In genomic region chr15:48330045-48330840, GRCh38 we compare ENCODE assay signal across 8 cellular contexts. TPM values are rescaled to one million over a fixed set of nuclear protein-coding genes. Genes with fewer than 3 reads are reported as not detected.
DNase-seq lines count a peak whose midpoint lies in the region; ATAC-seq, FAIRE-seq and TF ChIP-seq lines count a peak whose summit lies in the region.

No MANE protein-coding gene starts in this region.

- H2AFZ ChIP-seq in SK-N-SH (ENCODE audit: low read depth), result peak overlapping the region; percentile 64
- H2AFZ ChIP-seq in fibroblast of lung (ENCODE audit: low read length), result peak overlapping the region; percentile 93

- H3K27me3 ChIP-seq in SK-N-SH (ENCODE audit: insufficient read depth) (no peaks in the 10 kb centered on the region), fibroblast of lung (ENCODE audit: control insufficient read depth, insufficient read depth, low read length) (no peaks in the 10 kb centered on the region), prostate gland (replicated peaks; ENCODE audit: insufficient read depth) (no peaks in the 10 kb centered on the region)

- peak overlapping the region; percentile 86 to 94 for H3K27ac ChIP-seq in SK-N-SH (ENCODE audit: low read depth in 2 of 2, low read length in 1 of 2)
- H3K27ac ChIP-seq in fibroblast of lung (ENCODE audit: insufficient read depth, low read length), result peak overlapping the region; percentile 95
- peak overlapping the region; percentile 95 to 97 for H3K27ac ChIP-seq in prostate gland

- peaks cover 10% of the 10 kb centered on the region for H3F3A ChIP-seq in SK-N-SH (replicated peaks; ENCODE audit: insufficient read depth)

- POLR2A ChIA-PET in SK-N-SH (lab: Yijun Ruan, JAX), result no interaction called here

- H3K4me3 ChIP-seq in SK-N-SH (ENCODE audit: low read depth in 2 of 2, low read length in 1 of 2) (peak overlapping the region; percentile 77 to 95), fibroblast of lung (replicated peaks in 1 of 4; ENCODE audit: control extremely low read depth in 1 of 4, insufficient read depth in 1 of 4, low read depth in 3 of 4, low read length in 4 of 4) (peak overlapping the region; percentile 70 to 95 (median 84)), prostate gland (peak overlapping the region; percentile 69 to 73)

- H3K9me3 ChIP-seq in SK-N-SH, result no peaks in the 10 kb centered on the region
- H3K9me3 ChIP-seq in fibroblast of lung (ENCODE audit: control insufficient read depth, insufficient read depth, low read depth, low read length), result no peaks in the 10 kb centered on the region
- H3K9me3 ChIP-seq in prostate gland, result no peaks in the 10 kb centered on the region

- H4K20me1 ChIP-seq in SK-N-SH (ENCODE audit: insufficient read depth) (peaks cover 7% of the 10 kb centered on the region; the same call in 1 of the 2 replicates), fibroblast of lung (ENCODE audit: control insufficient read depth, extremely low read depth, insufficient read depth, low read length) (no peaks in the 10 kb centered on the region)

- H3K4me2 ChIP-seq in SK-N-SH (peak overlapping the region; percentile 99), fibroblast of lung (ENCODE audit: extremely low read depth, insufficient read depth, low read length) (peak overlapping the region; percentile 53)

- no peak for TF ChIP-seq EP300 in SK-N-SH (IDR thresholded peaks at IDR 0.05; ENCODE audit: borderline replicate concordance in 1 of 2, low read depth in 1 of 2, low read length in 1 of 2)

- peaks cover 16 to 23% of the 10 kb centered on the region in 2 experiments for H3K36me3 ChIP-seq in SK-N-SH (replicated peaks in 1 of 2; ENCODE audit: control insufficient read depth in 1 of 2, insufficient read depth in 2 of 2, low read length in 1 of 2)
- peaks cover 5% of the 10 kb centered on the region for H3K36me3 ChIP-seq in fibroblast of lung (ENCODE audit: control insufficient read depth, insufficient read depth, low read length)
- H3K36me3 ChIP-seq in prostate gland, result no peaks in the 10 kb centered on the region

- no peaks in the 10 kb centered on the region for H3K9me2 ChIP-seq in SK-N-SH

- DNase-seq in GM19239 (ENCODE audit: insufficient read length, low spot score) (no peak), SK-N-SH (no peak), fibroblast of lung (ENCODE audit: low read depth in 2 of 2) (peak; percentile 19 to 45), prostate gland (ENCODE audit: low spot score) (no peak), AML-193 (lab: John Stamatoyannopoulos, UW) (no peak), cerebellar nuclear complex (lab: John Stamatoyannopoulos, UW) (no peak), OCI-M2 (lab: John Stamatoyannopoulos, UW; ENCODE audit: unreplicated experiment) (no peak)

- H3K4me1 ChIP-seq in SK-N-SH (ENCODE audit: control insufficient read depth in 1 of 2, insufficient read depth in 2 of 2, low read depth in 1 of 2, low read length in 1 of 2) (peaks cover 7 to 17% of the 10 kb centered on the region in 2 experiments; a peak in 3 of 4 replicates), fibroblast of lung (ENCODE audit: control insufficient read depth, extremely low read depth, insufficient read depth, low read length) (peaks cover 7% of the 10 kb centered on the region), prostate gland (replicated peaks) (no peaks in the 10 kb centered on the region)

- H3K9ac ChIP-seq in SK-N-SH (peak overlapping the region; percentile 92), fibroblast of lung (ENCODE audit: insufficient read depth, low read length) (peak overlapping the region; percentile 95)

- no peak for TF ChIP-seq POLR2A in prostate gland (IDR thresholded peaks at IDR 0.05)

- no peak for TF ChIP-seq CTCF in SK-N-SH (IDR thresholded peaks at IDR 0.05)
- no peak for TF ChIP-seq CTCF in fibroblast of lung (conservative IDR thresholded peaks at IDR 0.05 in 1 of 2, IDR thresholded peaks at IDR 0.05 in 1 of 2; ENCODE audit: low read depth in 1 of 2, low read length in 2 of 2)
- TF ChIP-seq CTCF in prostate gland (IDR thresholded peaks at IDR 0.05), result no peak

- CTCF ChIA-PET in SK-N-SH (lab: Yijun Ruan, JAX), result interaction anchor here (0.8 to 0.9 kb wide), 2 partner anchors 29 to 190 kb away, joined by 3 to 4 read pairs; no protein-coding TSS in a partner anchor

- TF ChIP-seq RAD21 in SK-N-SH (IDR thresholded peaks at IDR 0.05; ENCODE audit: low read length), result no peak

- intact Hi-C loops in prostate gland (cut with DNase I), result no loop called here

- FAIRE-seq in GM19239 (lab: Jason Lieb, UNC), result peak; percentile 47

- H3K79me2 ChIP-seq in SK-N-SH (ENCODE audit: insufficient read depth) (peaks cover 35% of the 10 kb centered on the region), fibroblast of lung (ENCODE audit: control insufficient read depth, insufficient read depth, low read length) (peaks cover 14% of the 10 kb centered on the region)

- ATAC-seq in GM21515 (IDR thresholded peaks at IDR 0.05; ENCODE audit: unreplicated experiment), result no peak

- 15% methylated on average over 12 of the region's 12 CpGs for WGBS in SK-N-SH (ENCODE audit: low lambda C conversion rate)
- WGBS in prostate gland, result 12% methylated on average over 12 of the region's 12 CpGs

TF ChIP-seq in SK-N-SH, 30 proteins besides CTCF, POLR2A, EP300 and RAD21 (continues in another document):
- TF ChIP-seq GATA2 (CRISPR knock-in tag; IDR thresholded peaks at IDR 0.05), result no peak
- no peak for TF ChIP-seq FOXJ3 (CRISPR knock-in tag; IDR thresholded peaks at IDR 0.05)
- no peak for TF ChIP-seq USF2 (IDR thresholded peaks at IDR 0.05; ENCODE audit: borderline replicate concordance, low read depth, low read length)
- no peak for TF ChIP-seq MAX (IDR thresholded peaks at IDR 0.05; ENCODE audit: low read depth)
- no peak for TF ChIP-seq NRF1 (IDR thresholded peaks at IDR 0.05; ENCODE audit: low read depth, low read length)
- TF ChIP-seq NFIC (IDR thresholded peaks at IDR 0.05; ENCODE audit: borderline replicate concordance), result no peak
- TF ChIP-seq TCF12 (IDR thresholded peaks at IDR 0.05), result no peak
- no peak for TF ChIP-seq SMC3 (IDR thresholded peaks at IDR 0.05; ENCODE audit: low read depth, low read length)
- TF ChIP-seq MXI1 (IDR thresholded peaks at IDR 0.05; ENCODE audit: low read depth, low read length), result no peak
- TF ChIP-seq TAF1 (IDR thresholded peaks at IDR 0.05; ENCODE audit: borderline replicate concordance, low read depth, low read length), result no peak
- TF ChIP-seq IRF3 (IDR thresholded peaks at IDR 0.05; ENCODE audit: low read depth, low read length), result no peak
- no peak for TF ChIP-seq REST (IDR thresholded peaks at IDR 0.05; ENCODE audit: low read depth, low read length)
- TF ChIP-seq FOXM1 (IDR thresholded peaks at IDR 0.05; ENCODE audit: low read depth), result no peak
- no peak for TF ChIP-seq RCOR1 (IDR thresholded peaks at IDR 0.05; ENCODE audit: low read length)

RNA-seq across cellular contexts. Expression of gene DUT, which starts 1.0 kb away (rescaled TPM):
- 67.1 and 79.3 TPM in 2 replicates for polyA plus RNA-seq in SK-N-SH (2012; rRNA removed)
- 84.7 and 92.5 TPM in 2 replicates for polyA plus RNA-seq in SK-N-SH (2012; cell fraction: cytosol; rRNA removed)
- polyA plus RNA-seq in SK-N-SH (2012; cell fraction: nucleus; rRNA removed), result 152 and 251 TPM in 2 replicates
- total RNA-seq in fibroblast of lung, result 41.6 and 47.6 TPM in 2 replicates
- polyA plus RNA-seq in fibroblast of lung, result 52.9 and 78.8 TPM in 2 replicates
- 68.1 and 110 TPM in 2 replicates for polyA plus RNA-seq in fibroblast of lung (2012)
- 1.9 and 4.6 TPM in 2 replicates for polyA minus RNA-seq in fibroblast of lung (ENCODE audit: low replicate concordance)
- 100 to 1,000 TPM in 1 of 2 donors, 10 to 100 TPM in 1; 87.0 to 104 TPM for total RNA-seq in prostate gland

Comparison
In these comparisons a context has a peak if more than half of its experiments do, and no peak if none do; other contexts are left out.
1. DNase-seq: peak in fibroblast of lung (2 of 2); none in GM19239 (single experiment), SK-N-SH (single experiment), prostate gland (single experiment), AML-193 (0 of 2), cerebellar nuclear complex (0 of 2) and OCI-M2 (single experiment).
2. Peak in every context shown above with its lines, with median percentiles within 50 percentile points of each other: H3K27ac ChIP-seq and H3K4me3 ChIP-seq.